In genomic region chr12:130714591-130715149, GRCh38 we compare ENCODE assay signal across 11 cellular contexts. TPM values are rescaled to one million over a fixed set of nuclear protein-coding genes. Genes with fewer than 3 reads are reported as not detected.
DNase-seq lines count a peak whose midpoint lies in the region; ATAC-seq and TF ChIP-seq lines count a peak whose summit lies in the region.
"Had no signal": no experiment of that assay in that cellular context is flagged by ENCODE, and none has a peak within 500 bp of the region (broad histone marks: within the 10 kb centered on the region; RNA-seq: fewer than 3 reads in every experiment).

No MANE protein-coding gene starts in this region.

- in situ Hi-C loops in transverse colon (cut with MboI; ENCODE audit: low pct_ligation_motif_present in 1 of 4, low pct_unique_long_range_greater_than_20kb in 1 of 4, low sequenced_read_pairs in 3 of 4) = no loop called here

- H3K9me3 ChIP-seq in transverse colon = no peaks in the 10 kb centered on the region

- H3K36me3 ChIP-seq in transverse colon = no peaks in the 10 kb centered on the region

- no peak for DNase-seq in activated T-cell treated with anti-CD3 and anti-CD28 coated beads, Interleukin-2, amount 50 U/mL, for 72 hours
- no peak for DNase-seq in activated T-cell treated with anti-CD3 and anti-CD28 coated beads, Interleukin-2, amount 50 U/mL, for 24 hours
- DNase-seq in cerebellar cortex (ENCODE audit: low spot score) (peak; percentile 31), transverse colon (no peak), SKM-1 (lab: John Stamatoyannopoulos, UW; ENCODE audit: unreplicated experiment) (no peak), AG08395 (ENCODE audit: low spot score) (no peak)
- DNase-seq in activated CD4-positive, alpha-beta T cell treated with anti-CD3 and anti-CD28 coated beads for 4 hours = no peak
- DNase-seq: activated effector memory CD4-positive, alpha-beta T cell treated with Interleukin-2 at 50 U/mL for 16 hours; AML-193; NCI-H446 had no signal

- H3K27me3 ChIP-seq in transverse colon = peaks cover 51% of the 10 kb centered on the region

- H3K4me3 ChIP-seq in transverse colon = peak overlapping the region in 3 of 4 donors; percentile 3 to 39 (median 17)

- intact Hi-C loops in transverse colon (cut with DNase I; ENCODE audit: low total_unique reads) = no loop called here

- no peak for TF ChIP-seq POLR2A in transverse colon (IDR thresholded peaks at IDR 0.05)

- 0 to 8% methylated on average over 2 to 12 of the region's 20 CpGs for WGBS in transverse colon (ENCODE audit: low coverage in 1 of 2), 2 donors

- no peak overlapping the region for H3K27ac ChIP-seq in transverse colon

- H3K4me1 Mint-ChIP-seq in activated T-cell treated with anti-CD3 and anti-CD28 coated beads, Interleukin-2, amount 50 U/mL, for 72 hours (ENCODE audit: low read depth) = no peaks in the 10 kb centered on the region
- peaks cover 13% of the 10 kb centered on the region for H3K4me1 Mint-ChIP-seq in activated T-cell treated with anti-CD3 and anti-CD28 coated beads, Interleukin-2, amount 50 U/mL, for 24 hours (ENCODE audit: low read depth)
- peaks cover 23% of the 10 kb centered on the region for H3K4me1 Mint-ChIP-seq in nephron

- no peaks in the 10 kb centered on the region for H3K36me3 Mint-ChIP-seq in activated T-cell treated with anti-CD3 and anti-CD28 coated beads, Interleukin-2, amount 50 U/mL, for 72 hours (ENCODE audit: insufficient read depth in 2 of 2)
- no peaks in the 10 kb centered on the region for H3K36me3 Mint-ChIP-seq in activated T-cell treated with anti-CD3 and anti-CD28 coated beads, Interleukin-2, amount 50 U/mL, for 24 hours (ENCODE audit: low read depth)
- H3K36me3 Mint-ChIP-seq in nephron (ENCODE audit: low read depth) = no peaks in the 10 kb centered on the region

- H3K27ac Mint-ChIP-seq in activated T-cell treated with anti-CD3 and anti-CD28 coated beads, Interleukin-2, amount 50 U/mL, for 72 hours = no peak overlapping the region
- no peak overlapping the region for H3K27ac Mint-ChIP-seq in activated T-cell treated with anti-CD3 and anti-CD28 coated beads, Interleukin-2, amount 50 U/mL, for 24 hours
- no peak overlapping the region for H3K27ac Mint-ChIP-seq in nephron

- TF ChIP-seq EP300 in transverse colon (IDR thresholded peaks at IDR 0.05; ENCODE audit: low read depth) = no peak

- peaks cover 0 to 4% of the 10 kb centered on the region in 2 donors for H3K9me3 Mint-ChIP-seq in activated T-cell treated with anti-CD3 and anti-CD28 coated beads, Interleukin-2, amount 50 U/mL, for 72 hours
- no peaks in the 10 kb centered on the region for H3K9me3 Mint-ChIP-seq in activated T-cell treated with anti-CD3 and anti-CD28 coated beads, Interleukin-2, amount 50 U/mL, for 24 hours
- H3K9me3 Mint-ChIP-seq in nephron = no peaks in the 10 kb centered on the region

- TF ChIP-seq CTCF in nephron (IDR thresholded peaks at IDR 0.05; ENCODE audit: unreplicated experiment in 3 of 3) (no peak), transverse colon (IDR thresholded peaks at IDR 0.05) (no peak)

- no peak for ATAC-seq in activated T-cell treated with anti-CD3 and anti-CD28 coated beads, Interleukin-2, amount 50 U/mL, for 72 hours (replicated peaks in 1 of 2)

- H3K4me3 Mint-ChIP-seq in activated T-cell treated with anti-CD3 and anti-CD28 coated beads, Interleukin-2, amount 50 U/mL, for 72 hours = peak overlapping the region; percentile 36 to 49
- H3K4me3 Mint-ChIP-seq in activated T-cell treated with anti-CD3 and anti-CD28 coated beads, Interleukin-2, amount 50 U/mL, for 24 hours = no peak overlapping the region
- H3K4me3 Mint-ChIP-seq in nephron = peak overlapping the region; percentile 79 to 87 (median 83)

- peaks cover 0 to 22% (median 8%) of the 10 kb centered on the region in 4 donors for H3K4me1 ChIP-seq in transverse colon

- peaks cover 47% of the 10 kb centered on the region for H3K27me3 Mint-ChIP-seq in activated T-cell treated with anti-CD3 and anti-CD28 coated beads, Interleukin-2, amount 50 U/mL, for 72 hours (ENCODE audit: low read depth)
- H3K27me3 Mint-ChIP-seq in activated T-cell treated with anti-CD3 and anti-CD28 coated beads, Interleukin-2, amount 50 U/mL, for 24 hours = peaks cover 74% of the 10 kb centered on the region
- peaks cover 66% of the 10 kb centered on the region for H3K27me3 Mint-ChIP-seq in nephron (ENCODE audit: low read depth)

RNA-seq across cellular contexts. Expression of gene RIMBP2, which starts 1.4 kb away (rescaled TPM):
- under 1 TPM in 1 of 2 donors, not detected in 1; 0.14 TPM for total RNA-seq in activated T-cell treated with anti-CD3 and anti-CD28 coated beads, Interleukin-2, amount 50 U/mL, for 72 hours
- 10 to 100 TPM in 1 of 4 donors, 1 to 10 TPM in 3; 2.9 to 17.3 (median 4.3) TPM for total RNA-seq in transverse colon
